Comparison of ENCODE assay signal across 27 cellular contexts in genomic region chr22:33957086-33957485, GRCh38. TPM values are rescaled to one million over a fixed set of nuclear protein-coding genes. Genes with fewer than 3 reads are reported as not detected.
"Had no signal": no experiment of that assay in that cellular context is flagged by ENCODE, and none has a peak within 500 bp of the region (broad histone marks: within the 10 kb centered on the region; RNA-seq: fewer than 3 reads in every experiment).

No MANE protein-coding gene starts in this region.

- H3K4me1 ChIP-seq: neural progenitor cell, prostate gland, right atrium auricular region, suprapubic skin, transverse colon, upper lobe of right lung, uterus had no signal

- DNase-seq: cortex of kidney; effector memory CD8-positive, alpha-beta T cell; erythroblast; head of caudate nucleus; mesenchymal stem cell; midbrain; naive thymus-derived CD4-positive, alpha-beta T cell; stimulated activated CD4-positive, alpha-beta T cell treated with anti-CD3 and anti-CD28 coated beads, Interleukin-12 subunit alpha, Interleukin-12 subunit beta, amount 100 ng/mL, for 4 hours; stimulated activated CD4-positive, alpha-beta T cell treated with anti-CD3 and anti-CD28 coated beads, Interleukin-1b, Interleukin-23, amount 100 ng/mL, for 48 hours; stimulated activated CD4-positive, alpha-beta T cell treated with anti-CD3 and anti-CD28 coated beads, Interleukin-4, amount 100 ng/mL, for 1 hour; stimulated activated CD8-positive, alpha-beta memory T cell treated with anti-CD3 and anti-CD28 coated beads, Interleukin-4, amount 100 ng/mL, for 48 hours; stimulated activated naive CD4-positive, alpha-beta T cell; stimulated activated naive CD8-positive, alpha-beta T cell treated with anti-CD3 and anti-CD28 coated beads, Interleukin-15, amount 100 ng/mL, for 72 hours; transverse colon; upper lobe of right lung; uterus had no signal

- H3K4me3 ChIP-seq: lung, neural progenitor cell, prostate gland, right atrium auricular region, smooth muscle cell, suprapubic skin, transverse colon, upper lobe of right lung, uterus had no signal

- ATAC-seq: effector memory CD8-positive, alpha-beta T cell; left lobe of liver; naive thymus-derived CD4-positive, alpha-beta T cell; sciatic nerve; stimulated activated naive CD8-positive, alpha-beta T cell treated with anti-CD3 and anti-CD28 coated beads, Interleukin-15, amount 100 ng/mL, for 72 hours; upper lobe of right lung had no signal

- H3K9ac ChIP-seq: neural progenitor cell had no signal

- H3K36me3 ChIP-seq: neural progenitor cell, prostate gland, right atrium auricular region, suprapubic skin, transverse colon, upper lobe of right lung had no signal

- H2AFZ ChIP-seq: neural progenitor cell had no signal

- H3K27me3 ChIP-seq: neural progenitor cell, right atrium auricular region, suprapubic skin, transverse colon, upper lobe of right lung, uterus had no signal

- H3K9me3 ChIP-seq: prostate gland, suprapubic skin, transverse colon, uterus had no signal

- FAIRE-seq: endometrium, frontal cortex, keratinocyte had no signal

- H3K27ac ChIP-seq: neural progenitor cell, prostate gland, right atrium auricular region, suprapubic skin, transverse colon, upper lobe of right lung, uterus had no signal

- H3K4me2 ChIP-seq: neural progenitor cell, smooth muscle cell had no signal

RNA-seq across cellular contexts. Expression of gene LARGE1, which starts 36.8 kb away (rescaled TPM):
- polyA plus RNA-seq: naive thymus-derived CD4-positive, alpha-beta T cell had no signal
